In genomic region chr1:35031103-35031452, GRCh38 we compare ENCODE assay signal across 8 cellular contexts. TPM values are rescaled to one million over a fixed set of nuclear protein-coding genes. Genes with fewer than 3 reads are reported as not detected.
DNase-seq lines count a peak whose midpoint lies in the region; ATAC-seq and TF ChIP-seq lines count a peak whose summit lies in the region.

No MANE protein-coding gene starts in this region.

- H3K4me1 Mint-ChIP-seq in WTC11: peaks cover 5% of the 10 kb centered on the region

- peak overlapping the region; percentile 99 for H3K4me3 Mint-ChIP-seq in WTC11

- CTCF ChIA-PET in WTC11 (lab: Charles Lee): interaction anchor here (0.8 kb wide), 1 partner anchor 179 kb away, joined by 3 read pairs; no protein-coding TSS in a partner anchor

- ATAC-seq in HG03354 (IDR thresholded peaks at IDR 0.05; ENCODE audit: poor library complexity, severe bottlenecking, unreplicated experiment): peak; percentile 41
- ATAC-seq in WTC11: peak; percentile 16
- peak; percentile 23 for ATAC-seq in left lobe of liver

- POLR2A ChIA-PET in WTC11 (lab: Charles Lee): interaction anchor here (1.3 kb wide), 1 partner anchor 162 kb away, joined by 3 read pairs; the partner anchor contains the start of gene SFPQ

- H3K27ac Mint-ChIP-seq in WTC11: peak overlapping the region; percentile 100

- H3K27me3 Mint-ChIP-seq in WTC11 (ENCODE audit: low read depth): peaks cover 3% of the 10 kb centered on the region; the same call in 1 of the 2 replicates

- TF ChIP-seq CTCF in WTC11 (IDR thresholded peaks at IDR 0.05): no peak

- DNase-seq in D341Med (ENCODE audit: low spot score) (peak; percentile 34), WTC11 (ENCODE audit: low spot score) (peak; percentile 19), cerebellum (ENCODE audit: low spot score) (peak; percentile 9), left lobe of liver (ENCODE audit: low spot score) (no peak), NCI-H1092 treated with DMSO at 0.1 percent for 48 hours (lab: John Stamatoyannopoulos, UW) (no peak), inferior parietal cortex (ENCODE audit: extremely low spot score) (no peak)
- DNase-seq in stimulated activated CD4-positive, alpha-beta T cell treated with anti-CD3 and anti-CD28 coated beads, Interleukin-4, amount 100 ng/mL, for 48 hours (ENCODE audit: low read depth in 2 of 2): peak; percentile 31 to 35

- peaks cover 30% of the 10 kb centered on the region for H3K36me3 Mint-ChIP-seq in WTC11

- H3K9me3 Mint-ChIP-seq in WTC11: peaks cover 20% of the 10 kb centered on the region

TF ChIP-seq in WTC11, 78 proteins besides CTCF, POLR2A, EP300 and RAD21:
- TF ChIP-seq ZNF423 (CRISPR knock-in tag; IDR thresholded peaks at IDR 0.05) (no peak), PREB (CRISPR knock-in tag; IDR thresholded peaks at IDR 0.05; ENCODE audit: borderline replicate concordance) (no peak), ZSCAN18 (CRISPR knock-in tag; IDR thresholded peaks at IDR 0.05) (no peak)

RNA-seq across cellular contexts. Expression of gene ZMYM6, which starts 0.7 kb away (rescaled TPM):
- total RNA-seq in WTC11 (2021) (12.5 to 16.5 TPM (median 13.8 TPM) in 3 replicates), cerebellum (37.5 TPM), left lobe of liver (7.2 TPM)

RNA-seq across cellular contexts. Expression of gene TMEM35B, which starts 45.9 kb away (rescaled TPM):
- total RNA-seq in WTC11 (2021) (8.7 to 11.0 TPM (median 10.6 TPM) in 3 replicates), cerebellum (6.2 TPM), left lobe of liver (15.8 TPM)

RNA-seq across cellular contexts. Expression of gene ZMYM1, which starts 48.1 kb away (rescaled TPM):
- total RNA-seq in WTC11 (2021): 37.0 to 39.2 TPM (median 38.5 TPM) in 3 replicates
- 32.1 TPM for total RNA-seq in cerebellum
- total RNA-seq in left lobe of liver: 4.1 TPM

Comparison
In these comparisons a context has a peak if more than half of its experiments do, and no peak if none do; other contexts are left out.
1. DNase-seq: peak in D341Med (single experiment), WTC11 (single experiment), cerebellum (single experiment) and stimulated activated CD4-positive, alpha-beta T cell treated with anti-CD3 and anti-CD28 coated beads, Interleukin-4, amount 100 ng/mL, for 48 hours (2 of 2); none in left lobe of liver (single experiment), NCI-H1092 treated with DMSO at 0.1 percent for 48 hours (single experiment) and inferior parietal cortex (single experiment).
2. Peak in every context shown above with its lines, with median percentiles within 50 percentile points of each other: ATAC-seq.